ENCODE assay signal across 8 cellular contexts in the genomic region with DNA sequence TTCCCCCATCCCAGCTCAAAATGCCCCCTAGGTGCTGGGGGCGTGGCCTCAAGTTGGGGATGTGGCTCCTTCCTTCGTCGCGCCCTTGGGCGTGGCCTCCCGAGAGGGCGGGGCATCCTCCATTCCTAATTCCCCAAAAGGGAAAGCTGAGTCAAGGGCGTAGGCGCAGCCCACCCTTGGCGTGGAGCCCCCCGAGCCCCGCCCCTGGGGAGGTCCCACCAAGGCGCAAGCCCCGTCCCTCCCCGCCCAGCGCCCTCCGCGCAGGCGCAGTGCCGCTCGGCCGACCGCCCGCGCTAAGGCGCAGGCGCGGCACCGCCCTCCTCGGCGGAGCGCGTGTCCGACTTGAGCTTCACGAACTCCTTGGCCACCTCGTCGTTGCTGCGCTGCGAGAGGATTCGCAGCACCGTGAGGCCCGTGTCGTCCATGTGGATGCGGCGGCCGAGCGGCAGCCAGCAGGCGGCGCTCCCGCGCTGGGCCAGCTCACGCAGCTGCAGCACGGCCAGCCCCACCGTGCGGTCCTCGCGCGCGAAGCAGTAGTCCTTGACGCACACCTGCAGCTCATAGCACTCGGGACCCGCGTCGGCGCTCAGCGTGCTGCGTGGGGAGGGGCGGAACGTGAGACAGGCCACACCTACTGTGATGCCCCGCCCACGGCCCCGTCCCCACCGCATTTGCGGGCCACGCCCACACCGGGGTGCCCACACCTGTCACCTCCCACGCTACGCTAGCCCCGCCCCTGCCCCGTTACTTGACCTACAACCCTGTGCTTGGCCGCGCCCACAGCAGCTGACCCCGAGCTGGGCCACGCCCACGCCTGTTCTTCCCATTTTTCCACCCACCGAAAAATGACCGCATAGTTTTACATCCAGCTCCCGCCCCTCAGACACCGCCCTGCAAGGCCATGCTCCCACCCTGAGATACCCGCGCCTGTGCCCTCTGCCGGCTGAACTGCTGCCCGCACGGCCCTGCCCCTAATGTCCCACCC. TPM values are rescaled to one million over a fixed set of nuclear protein-coding genes. Genes with fewer than 3 reads are reported as not detected.
DNase-seq lines count a peak whose midpoint lies in the region; ATAC-seq and TF ChIP-seq lines count a peak whose summit lies in the region.

No MANE protein-coding gene starts in this region.

- peaks cover 19% of the 10 kb centered on the region for H3K27me3 Mint-ChIP-seq in WTC11 (ENCODE audit: low read depth)

- POLR2A ChIA-PET in WTC11 (lab: Charles Lee) = interaction anchor here (0.5 to 2.0 kb wide), 10 partner anchors 26 to 303 kb away, joined by 3 to 15 read pairs (median 4); a partner anchor contains a TSS

- H3K4me3 ChIP-seq in HFF-Myc (replicated peaks; ENCODE audit: low read depth, low read length) = peak overlapping the region; percentile 30

- no peaks in the 10 kb centered on the region for H3K9me3 Mint-ChIP-seq in WTC11

- peak overlapping the region; percentile 75 for H3K4me3 Mint-ChIP-seq in WTC11

- DNase-seq in GM04504 (ENCODE audit: low read depth) (peak; percentile 12), HFF-Myc (ENCODE audit: extremely low read depth, low read depth) (peak; percentile 46), NCI-H1092 (lab: John Stamatoyannopoulos, UW) (peak; percentile 75), WTC11 (ENCODE audit: low spot score) (peak; percentile 95), kidney glomerular epithelial cell (lab: John Stamatoyannopoulos, UW) (peak; percentile 14), NCI-H446 (lab: John Stamatoyannopoulos, UW) (no peak)
- DNase-seq in central memory CD4-positive, alpha-beta T cell = peak; percentile 85
- DNase-seq in stimulated activated CD4-positive, alpha-beta T cell treated with anti-CD3 and anti-CD28 coated beads, Interleukin-1b, Interleukin-23, amount 100 ng/mL, for 24 hours (ENCODE audit: low read depth in 4 of 4, low spot score in 1 of 4) = peak; percentile 46 to 74 (median 64)

- TF ChIP-seq CTCF in HFF-Myc (IDR thresholded peaks at IDR 0.05; ENCODE audit: low read depth, low read length, missing control alignments) = peak; percentile 63
- TF ChIP-seq CTCF in WTC11 (IDR thresholded peaks at IDR 0.05) = peak; percentile 50; the same call in 1 of the 2 replicates

- peak overlapping the region; percentile 94 for H3K27ac Mint-ChIP-seq in WTC11

- peaks cover 22% of the 10 kb centered on the region for H3K4me1 Mint-ChIP-seq in WTC11

- peaks cover 9% of the 10 kb centered on the region for H3K36me3 Mint-ChIP-seq in WTC11

- ATAC-seq in WTC11 = peak; percentile 72

- CTCF ChIA-PET in WTC11 (lab: Charles Lee) = interaction anchor here (0.5 to 4.6 kb wide), 84 partner anchors 8 to 1496 kb away, joined by 3 to 71 read pairs (median 5); a partner anchor contains a TSS

TF ChIP-seq in WTC11, 78 proteins besides CTCF, POLR2A, EP300 and RAD21 (continues in another document):
- TF ChIP-seq TEAD4 (CRISPR knock-in tag; IDR thresholded peaks at IDR 0.05) (peak; percentile 84; the same call in 1 of the 2 replicates), GTF2I (CRISPR knock-in tag; conservative IDR thresholded peaks at IDR 0.05) (no peak), RORB (CRISPR knock-in tag; IDR thresholded peaks at IDR 0.05) (no peak), NFYB (CRISPR knock-in tag; conservative IDR thresholded peaks at IDR 0.05; ENCODE audit: low read depth) (peak; percentile 27; the same call in 1 of the 2 replicates), ATF1 (CRISPR knock-in tag; IDR thresholded peaks at IDR 0.05) (peak; percentile 95), JUN (CRISPR knock-in tag; IDR thresholded peaks at IDR 0.05) (peak; percentile 94; the same call in 1 of the 2 replicates), CREM (CRISPR knock-in tag; IDR thresholded peaks at IDR 0.05) (peak; percentile 83; the same call in 1 of the 2 replicates), SP1 (CRISPR knock-in tag; conservative IDR thresholded peaks at IDR 0.05) (peak; percentile 97), NFATC4 (CRISPR knock-in tag; IDR thresholded peaks at IDR 0.05) (no peak), CBFB (CRISPR knock-in tag; IDR thresholded peaks at IDR 0.05; ENCODE audit: low read depth) (peak; percentile 96; the same call in 1 of the 2 replicates), ELF4 (CRISPR knock-in tag; IDR thresholded peaks at IDR 0.05; ENCODE audit: low read depth) (peak; percentile 93; the same call in 1 of the 2 replicates), FOXP1 (CRISPR knock-in tag; IDR thresholded peaks at IDR 0.05; ENCODE audit: borderline replicate concordance) (peak; percentile 99), PRRX2 (CRISPR knock-in tag; IDR thresholded peaks at IDR 0.05) (no peak)
- TF ChIP-seq, protein P1, sequence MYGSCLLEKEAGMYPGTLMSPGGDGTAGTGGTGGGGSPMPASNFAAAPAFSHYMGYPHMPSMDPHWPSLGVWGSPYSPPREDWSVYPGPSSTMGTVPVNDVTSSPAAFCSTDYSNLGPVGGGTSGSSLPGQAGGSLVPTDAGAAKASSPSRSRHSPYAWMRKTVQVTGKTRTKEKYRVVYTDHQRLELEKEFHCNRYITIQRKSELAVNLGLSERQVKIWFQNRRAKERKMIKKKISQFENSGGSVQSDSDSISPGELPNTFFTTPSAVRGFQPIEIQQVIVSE (CRISPR knock-in tag; IDR thresholded peaks at IDR 0.05; ENCODE audit: borderline replicate concordance) = no peak
- TF ChIP-seq, protein P2, sequence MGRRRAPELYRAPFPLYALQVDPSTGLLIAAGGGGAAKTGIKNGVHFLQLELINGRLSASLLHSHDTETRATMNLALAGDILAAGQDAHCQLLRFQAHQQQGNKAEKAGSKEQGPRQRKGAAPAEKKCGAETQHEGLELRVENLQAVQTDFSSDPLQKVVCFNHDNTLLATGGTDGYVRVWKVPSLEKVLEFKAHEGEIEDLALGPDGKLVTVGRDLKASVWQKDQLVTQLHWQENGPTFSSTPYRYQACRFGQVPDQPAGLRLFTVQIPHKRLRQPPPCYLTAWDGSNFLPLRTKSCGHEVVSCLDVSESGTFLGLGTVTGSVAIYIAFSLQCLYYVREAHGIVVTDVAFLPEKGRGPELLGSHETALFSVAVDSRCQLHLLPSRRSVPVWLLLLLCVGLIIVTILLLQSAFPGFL (CRISPR knock-in tag; IDR thresholded peaks at IDR 0.05; ENCODE audit: borderline replicate concordance) = peak; percentile 23; the same call in 1 of the 2 replicates
- TF ChIP-seq, protein P3, sequence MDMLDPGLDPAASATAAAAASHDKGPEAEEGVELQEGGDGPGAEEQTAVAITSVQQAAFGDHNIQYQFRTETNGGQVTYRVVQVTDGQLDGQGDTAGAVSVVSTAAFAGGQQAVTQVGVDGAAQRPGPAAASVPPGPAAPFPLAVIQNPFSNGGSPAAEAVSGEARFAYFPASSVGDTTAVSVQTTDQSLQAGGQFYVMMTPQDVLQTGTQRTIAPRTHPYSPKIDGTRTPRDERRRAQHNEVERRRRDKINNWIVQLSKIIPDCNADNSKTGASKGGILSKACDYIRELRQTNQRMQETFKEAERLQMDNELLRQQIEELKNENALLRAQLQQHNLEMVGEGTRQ (CRISPR knock-in tag; IDR thresholded peaks at IDR 0.05) = peak; percentile 39; the same call in 1 of the 2 replicates
- TF ChIP-seq, protein P4, sequence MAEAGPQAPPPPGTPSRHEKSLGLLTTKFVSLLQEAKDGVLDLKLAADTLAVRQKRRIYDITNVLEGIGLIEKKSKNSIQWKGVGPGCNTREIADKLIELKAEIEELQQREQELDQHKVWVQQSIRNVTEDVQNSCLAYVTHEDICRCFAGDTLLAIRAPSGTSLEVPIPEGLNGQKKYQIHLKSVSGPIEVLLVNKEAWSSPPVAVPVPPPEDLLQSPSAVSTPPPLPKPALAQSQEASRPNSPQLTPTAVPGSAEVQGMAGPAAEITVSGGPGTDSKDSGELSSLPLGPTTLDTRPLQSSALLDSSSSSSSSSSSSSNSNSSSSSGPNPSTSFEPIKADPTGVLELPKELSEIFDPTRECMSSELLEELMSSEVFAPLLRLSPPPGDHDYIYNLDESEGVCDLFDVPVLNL (CRISPR knock-in tag; IDR thresholded peaks at IDR 0.05; ENCODE audit: borderline replicate concordance, low read depth) = peak; percentile 61; the same call in 1 of the 2 replicates
- TF ChIP-seq, protein P5, sequence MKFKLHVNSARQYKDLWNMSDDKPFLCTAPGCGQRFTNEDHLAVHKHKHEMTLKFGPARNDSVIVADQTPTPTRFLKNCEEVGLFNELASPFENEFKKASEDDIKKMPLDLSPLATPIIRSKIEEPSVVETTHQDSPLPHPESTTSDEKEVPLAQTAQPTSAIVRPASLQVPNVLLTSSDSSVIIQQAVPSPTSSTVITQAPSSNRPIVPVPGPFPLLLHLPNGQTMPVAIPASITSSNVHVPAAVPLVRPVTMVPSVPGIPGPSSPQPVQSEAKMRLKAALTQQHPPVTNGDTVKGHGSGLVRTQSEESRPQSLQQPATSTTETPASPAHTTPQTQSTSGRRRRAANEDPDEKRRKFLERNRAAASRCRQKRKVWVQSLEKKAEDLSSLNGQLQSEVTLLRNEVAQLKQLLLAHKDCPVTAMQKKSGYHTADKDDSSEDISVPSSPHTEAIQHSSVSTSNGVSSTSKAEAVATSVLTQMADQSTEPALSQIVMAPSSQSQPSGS (CRISPR knock-in tag; IDR thresholded peaks at IDR 0.05; ENCODE audit: borderline replicate concordance, low read depth) = 0 out of 2 replicates have a peak, but pooled peaks have one; percentile 19
- TF ChIP-seq, protein P6, sequence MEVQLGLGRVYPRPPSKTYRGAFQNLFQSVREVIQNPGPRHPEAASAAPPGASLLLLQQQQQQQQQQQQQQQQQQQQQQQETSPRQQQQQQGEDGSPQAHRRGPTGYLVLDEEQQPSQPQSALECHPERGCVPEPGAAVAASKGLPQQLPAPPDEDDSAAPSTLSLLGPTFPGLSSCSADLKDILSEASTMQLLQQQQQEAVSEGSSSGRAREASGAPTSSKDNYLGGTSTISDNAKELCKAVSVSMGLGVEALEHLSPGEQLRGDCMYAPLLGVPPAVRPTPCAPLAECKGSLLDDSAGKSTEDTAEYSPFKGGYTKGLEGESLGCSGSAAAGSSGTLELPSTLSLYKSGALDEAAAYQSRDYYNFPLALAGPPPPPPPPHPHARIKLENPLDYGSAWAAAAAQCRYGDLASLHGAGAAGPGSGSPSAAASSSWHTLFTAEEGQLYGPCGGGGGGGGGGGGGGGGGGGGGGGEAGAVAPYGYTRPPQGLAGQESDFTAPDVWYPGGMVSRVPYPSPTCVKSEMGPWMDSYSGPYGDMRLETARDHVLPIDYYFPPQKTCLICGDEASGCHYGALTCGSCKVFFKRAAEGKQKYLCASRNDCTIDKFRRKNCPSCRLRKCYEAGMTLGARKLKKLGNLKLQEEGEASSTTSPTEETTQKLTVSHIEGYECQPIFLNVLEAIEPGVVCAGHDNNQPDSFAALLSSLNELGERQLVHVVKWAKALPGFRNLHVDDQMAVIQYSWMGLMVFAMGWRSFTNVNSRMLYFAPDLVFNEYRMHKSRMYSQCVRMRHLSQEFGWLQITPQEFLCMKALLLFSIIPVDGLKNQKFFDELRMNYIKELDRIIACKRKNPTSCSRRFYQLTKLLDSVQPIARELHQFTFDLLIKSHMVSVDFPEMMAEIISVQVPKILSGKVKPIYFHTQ (CRISPR knock-in tag; IDR thresholded peaks at IDR 0.05) = no peak

RNA-seq across cellular contexts. Expression of a gene that starts 50.6 kb away (rescaled TPM):
- total RNA-seq in WTC11 (2021) = 54.0 to 71.7 TPM (median 67.1 TPM) in 3 replicates

Comparison
In these comparisons a context has a peak if more than half of its experiments do, and no peak if none do; other contexts are left out.
1. DNase-seq: peak in GM04504 (single experiment), HFF-Myc (single experiment), NCI-H1092 (single experiment), WTC11 (single experiment), central memory CD4-positive, alpha-beta T cell (single experiment), kidney glomerular epithelial cell (single experiment) and stimulated activated CD4-positive, alpha-beta T cell treated with anti-CD3 and anti-CD28 coated beads, Interleukin-1b, Interleukin-23, amount 100 ng/mL, for 24 hours (4 of 4); none in NCI-H446 (0 of 2).